ENCODE assay signal across 21 cellular contexts in genomic region chr6:25381077-25381476, GRCh38.
"Had no signal": no experiment of that assay in that cellular context is flagged by ENCODE, and none has a peak within 500 bp of the region (broad histone marks: within the 10 kb centered on the region; RNA-seq: fewer than 3 reads in every experiment).

No MANE protein-coding gene starts in this region.

- H3K36me3 Mint-ChIP-seq: natural killer cell treated with Interleukin-12 subunit alpha and Interleukin-12 subunit beta and Interleukin-15 and Interleukin-18, amount 100 ng/mL, for 72 hours; type B pancreatic cell had no signal

- ATAC-seq: esophagus mucosa; gastrocnemius medialis; heart right ventricle; left lobe of liver; natural killer cell treated with Interleukin-12 subunit alpha and Interleukin-12 subunit beta and Interleukin-15 and Interleukin-18, amount 100 ng/mL, for 72 hours; pancreas had no signal

- H3K9me3 Mint-ChIP-seq: natural killer cell treated with Interleukin-12 subunit alpha and Interleukin-12 subunit beta and Interleukin-15 and Interleukin-18, amount 100 ng/mL, for 72 hours; type B pancreatic cell had no signal

- H3K9me3 ChIP-seq: gastrocnemius medialis, pancreas, thyroid gland had no signal

- H3K4me1 ChIP-seq: gastrocnemius medialis, neural progenitor cell, thyroid gland had no signal

- H3K27me3 Mint-ChIP-seq: progenitor cell of endocrine pancreas, type B pancreatic cell had no signal

- DNase-seq: effector memory CD4-positive, alpha-beta T cell; gastrocnemius medialis; heart right ventricle; hypothalamus; kidney glomerular epithelial cell; mammary epithelial cell; nucleus accumbens; pancreas; right cardiac atrium; small intestine; stimulated activated CD4-positive, alpha-beta T cell treated with anti-CD3 and anti-CD28 coated beads, Interleukin-2, amount 100 ng/mL, for 48 hours; stimulated activated naive CD4-positive, alpha-beta T cell treated with Interleukin-2 at 50 U/mL for 16 hours; thyroid gland had no signal

- H3K4me3 Mint-ChIP-seq: natural killer cell treated with Interleukin-12 subunit alpha and Interleukin-12 subunit beta and Interleukin-15 and Interleukin-18, amount 100 ng/mL, for 72 hours; neural progenitor cell; type B pancreatic cell had no signal

- FAIRE-seq: endometrium, pancreas, small intestine, urothelium cell line had no signal

- H3K36me3 ChIP-seq: gastrocnemius medialis, heart right ventricle, neural progenitor cell, pancreas, thyroid gland had no signal

- H3K27ac Mint-ChIP-seq: natural killer cell treated with Interleukin-12 subunit alpha and Interleukin-12 subunit beta and Interleukin-15 and Interleukin-18, amount 100 ng/mL, for 72 hours; neural progenitor cell; progenitor cell of endocrine pancreas; type B pancreatic cell had no signal

- H3K4me3 ChIP-seq: gastrocnemius medialis, heart right ventricle, neural progenitor cell, pancreas, thyroid gland had no signal
